8 cellular contexts compared by ENCODE assay signal in genomic region chr18:45837283-45838070, GRCh38. TPM values are rescaled to one million over a fixed set of nuclear protein-coding genes. Genes with fewer than 3 reads are reported as not detected.
DNase-seq lines count a peak whose midpoint lies in the region; ATAC-seq and TF ChIP-seq lines count a peak whose summit lies in the region.

No MANE protein-coding gene starts in this region.

- TF ChIP-seq CTCF in fibroblast of lung (conservative IDR thresholded peaks at IDR 0.05 in 1 of 2, IDR thresholded peaks at IDR 0.05 in 1 of 2; ENCODE audit: low read depth in 1 of 2, low read length in 2 of 2) (peak; percentile 17 to 18), osteocyte (IDR thresholded peaks at IDR 0.05) (peak; percentile 52), esophagus squamous epithelium (IDR thresholded peaks at IDR 0.05) (peak in 3 of 6 experiments; percentile 18 to 32 (median 31))

- no peaks in the 10 kb centered on the region for H3K27me3 ChIP-seq in fibroblast of lung (ENCODE audit: control insufficient read depth, insufficient read depth, low read length)
- peaks cover 0 to 100% (median 18%) of the 10 kb centered on the region in 4 donors for H3K27me3 ChIP-seq in esophagus squamous epithelium

- peaks cover 56% of the 10 kb centered on the region for H3K27me3 Mint-ChIP-seq in activated CD4-positive, alpha-beta memory T cell treated with anti-CD3 and anti-CD28 coated beads, Interleukin-2, amount 10 ng/mL, durations not matched to agents 7 days and 5 days
- peaks cover 14% of the 10 kb centered on the region for H3K27me3 Mint-ChIP-seq in osteocyte (ENCODE audit: unreplicated experiment)

- H3K79me2 ChIP-seq in fibroblast of lung (ENCODE audit: control insufficient read depth, insufficient read depth, low read length), result no peaks in the 10 kb centered on the region

- H3K27ac ChIP-seq in fibroblast of lung (ENCODE audit: insufficient read depth, low read length), result no peak overlapping the region
- H3K27ac ChIP-seq in esophagus squamous epithelium, result no peak overlapping the region

- peaks cover 10% of the 10 kb centered on the region for H3K4me1 ChIP-seq in fibroblast of lung (ENCODE audit: control insufficient read depth, extremely low read depth, insufficient read depth, low read length)
- peaks cover 10 to 32% (median 15%) of the 10 kb centered on the region in 3 donors for H3K4me1 ChIP-seq in esophagus squamous epithelium

- intact Hi-C loops in esophagus squamous epithelium (cut with DNase I), result no loop called here

- H3K9me3 ChIP-seq in fibroblast of lung (ENCODE audit: control insufficient read depth, insufficient read depth, low read depth, low read length), result no peaks in the 10 kb centered on the region
- no peaks in the 10 kb centered on the region for H3K9me3 ChIP-seq in esophagus squamous epithelium

- H3K36me3 Mint-ChIP-seq in activated CD4-positive, alpha-beta memory T cell treated with anti-CD3 and anti-CD28 coated beads, Interleukin-2, amount 10 ng/mL, durations not matched to agents 7 days and 5 days (ENCODE audit: low read depth), result no peaks in the 10 kb centered on the region
- H3K36me3 Mint-ChIP-seq in osteocyte (ENCODE audit: unreplicated experiment), result no peaks in the 10 kb centered on the region

- H3K36me3 ChIP-seq in fibroblast of lung (ENCODE audit: control insufficient read depth, insufficient read depth, low read length) (no peaks in the 10 kb centered on the region), esophagus squamous epithelium (no peaks in the 10 kb centered on the region)

- H3K27ac Mint-ChIP-seq in activated CD4-positive, alpha-beta memory T cell treated with anti-CD3 and anti-CD28 coated beads, Interleukin-2, amount 10 ng/mL, durations not matched to agents 7 days and 5 days, result no peak overlapping the region
- no peak overlapping the region for H3K27ac Mint-ChIP-seq in osteocyte (ENCODE audit: unreplicated experiment)

- ATAC-seq in HG02678 (IDR thresholded peaks at IDR 0.05; ENCODE audit: unreplicated experiment), result peak; percentile 71
- no peak for ATAC-seq in GM19455 (IDR thresholded peaks at IDR 0.05; ENCODE audit: unreplicated experiment)

- peak overlapping the region in 1 of 4 experiments; percentile 25 for H3K4me3 ChIP-seq in fibroblast of lung (replicated peaks in 1 of 4; ENCODE audit: control extremely low read depth in 1 of 4, insufficient read depth in 1 of 4, low read depth in 3 of 4, low read length in 4 of 4)
- H3K4me3 ChIP-seq in esophagus squamous epithelium, result peak overlapping the region in 2 of 4 donors; percentile 39 to 58

- WGBS in esophagus squamous epithelium, 2 donors, result 56 to 80% methylated on average over 1 to 4 of the region's 84 CpGs

- peak overlapping the region; percentile 51 for H2AFZ ChIP-seq in fibroblast of lung (ENCODE audit: low read length)

- peaks cover 6% of the 10 kb centered on the region for H3K4me1 Mint-ChIP-seq in activated CD4-positive, alpha-beta memory T cell treated with anti-CD3 and anti-CD28 coated beads, Interleukin-2, amount 10 ng/mL, durations not matched to agents 7 days and 5 days
- peaks cover 10% of the 10 kb centered on the region for H3K4me1 Mint-ChIP-seq in osteocyte (ENCODE audit: unreplicated experiment)

- no peaks in the 10 kb centered on the region for H4K20me1 ChIP-seq in fibroblast of lung (ENCODE audit: control insufficient read depth, extremely low read depth, insufficient read depth, low read length)

- H3K9me3 Mint-ChIP-seq in activated CD4-positive, alpha-beta memory T cell treated with anti-CD3 and anti-CD28 coated beads, Interleukin-2, amount 10 ng/mL, durations not matched to agents 7 days and 5 days, result no peaks in the 10 kb centered on the region
- H3K9me3 Mint-ChIP-seq in osteocyte (ENCODE audit: unreplicated experiment), result no peaks in the 10 kb centered on the region

- H3K4me2 ChIP-seq in fibroblast of lung (ENCODE audit: extremely low read depth, insufficient read depth, low read length), result no peak overlapping the region

- POLR2A ChIA-PET in activated CD4-positive, alpha-beta memory T cell treated with anti-CD3 and anti-CD28 coated beads, Interleukin-2, amount 10 ng/mL, durations not matched to agents 7 days and 5 days (lab: Charles Lee), result no interaction called here

- TF ChIP-seq POLR2A in esophagus squamous epithelium (IDR thresholded peaks at IDR 0.05), result no peak

- CTCF ChIA-PET in activated CD4-positive, alpha-beta memory T cell treated with anti-CD3 and anti-CD28 coated beads, Interleukin-2, amount 10 ng/mL, durations not matched to agents 7 days and 5 days (lab: Charles Lee), result no interaction called here

- no peak overlapping the region for H3K9ac ChIP-seq in fibroblast of lung (ENCODE audit: insufficient read depth, low read length)

- H3K4me3 Mint-ChIP-seq in activated CD4-positive, alpha-beta memory T cell treated with anti-CD3 and anti-CD28 coated beads, Interleukin-2, amount 10 ng/mL, durations not matched to agents 7 days and 5 days, result no peak overlapping the region
- H3K4me3 Mint-ChIP-seq in osteocyte (ENCODE audit: unreplicated experiment), result peak overlapping the region; percentile 14

- DNase-seq in CD1c-positive myeloid dendritic cell (ENCODE audit: extremely low spot score), result peak; percentile 82
- DNase-seq in activated CD4-positive, alpha-beta memory T cell treated with anti-CD3 and anti-CD28 coated beads, Interleukin-2, amount 10 ng/mL, durations not matched to agents 7 days and 5 days, result peak; percentile 51
- DNase-seq in fibroblast of lung (ENCODE audit: low read depth in 2 of 2), result peak; percentile 58 to 59
- DNase-seq in osteocyte (ENCODE audit: extremely low spot score, unreplicated experiment), result no peak
- no peak for DNase-seq in GM19238 (ENCODE audit: insufficient read length, low spot score)
- no peak for DNase-seq in esophagus squamous epithelium (lab: John Stamatoyannopoulos, UW)

RNA-seq across cellular contexts. Expression of gene SIGLEC15, which starts 12.0 kb away (rescaled TPM):
- total RNA-seq in activated CD4-positive, alpha-beta memory T cell treated with anti-CD3 and anti-CD28 coated beads, Interleukin-2, amount 10 ng/mL, durations not matched to agents 7 days and 5 days, result not detected
- total RNA-seq in fibroblast of lung (0.51 and 1.5 TPM in 2 replicates), osteocyte (0.13 and 0.37 TPM in 2 replicates), esophagus squamous epithelium (not detected)
- polyA plus RNA-seq in fibroblast of lung, result 0.19 and 0.99 TPM in 2 replicates
- 0.24 and 1.2 TPM in 2 replicates for polyA plus RNA-seq in fibroblast of lung (2012)
- polyA minus RNA-seq in fibroblast of lung (ENCODE audit: low replicate concordance), result 0.52 TPM in 1 of 2 replicates, not detected in the other

Comparison
In these comparisons a context has a peak if more than half of its experiments do, and no peak if none do; other contexts are left out.
1. DNase-seq: peak in CD1c-positive myeloid dendritic cell (single experiment), activated CD4-positive, alpha-beta memory T cell treated with anti-CD3 and anti-CD28 coated beads, Interleukin-2, amount 10 ng/mL, durations not matched to agents 7 days and 5 days (single experiment) and fibroblast of lung (2 of 2); none in osteocyte (single experiment), GM19238 (single experiment) and esophagus squamous epithelium (single experiment).